10 cellular contexts compared by ENCODE assay signal in the genomic region with DNA sequence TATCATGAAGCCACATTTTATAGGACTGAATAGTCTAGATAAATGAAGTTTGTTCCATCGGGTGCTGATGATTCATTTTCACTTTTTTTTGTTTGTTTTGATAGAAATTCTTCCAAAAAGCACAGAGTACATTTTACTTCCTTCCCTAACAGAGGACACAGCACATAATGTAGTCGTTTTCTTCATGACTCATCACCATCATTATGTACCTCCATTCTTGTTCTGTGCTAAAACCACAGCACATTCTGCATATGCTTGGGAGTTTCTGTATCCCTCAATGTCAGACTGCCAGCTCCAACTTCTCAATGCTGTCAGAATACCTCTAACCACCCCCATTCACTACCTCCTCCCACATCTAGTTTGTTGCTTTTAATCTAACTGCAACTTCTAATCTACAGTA.
DNase-seq lines count a peak whose midpoint lies in the region; ATAC-seq, FAIRE-seq and TF ChIP-seq lines count a peak whose summit lies in the region.
"Had no signal": no experiment of that assay in that cellular context is flagged by ENCODE, and none has a peak within 500 bp of the region (broad histone marks: within the 10 kb centered on the region; RNA-seq: fewer than 3 reads in every experiment).

No MANE protein-coding gene starts in this region.

- peak; percentile 46 for FAIRE-seq in D721Med (lab: Jason Lieb, UNC)

- TF ChIP-seq CTCF in D721Med (IDR thresholded peaks at IDR 0.05; ENCODE audit: insufficient read depth, missing control alignments) (no peak), cardiac fibroblast (IDR thresholded peaks at IDR 0.05; ENCODE audit: low read depth, low read length) (no peak)

- no peak overlapping the region for H3K4me3 ChIP-seq in cardiac fibroblast (replicated peaks in 1 of 2; ENCODE audit: low read depth in 2 of 2, low read length in 2 of 2)
- H3K4me3 ChIP-seq: colonic mucosa had no signal

- DNase-seq in D721Med (ENCODE audit: insufficient read length, low spot score): no peak
- DNase-seq in NCI-H226: peak; percentile 56
- DNase-seq in cardiac fibroblast (ENCODE audit: low read depth in 2 of 2): peak; percentile 94 to 96
- peak; percentile 53 for DNase-seq in middle frontal gyrus (ENCODE audit: extremely low spot score, low spot score)
- DNase-seq in stimulated activated CD4-positive, alpha-beta T cell treated with anti-CD3 and anti-CD28 coated beads, Interleukin-12 subunit alpha, Interleukin-12 subunit beta, amount 100 ng/mL, for 4 hours: no peak
- no peak for DNase-seq in activated CD4-positive, CD25-positive, alpha-beta regulatory T cell (lab: John Stamatoyannopoulos, UW)
- DNase-seq in LoVo (ENCODE audit: low spot score): no peak
- DNase-seq: colonic mucosa, NCI-H2029 had no signal

- no peak for ATAC-seq in GM18870 (IDR thresholded peaks at IDR 0.05; ENCODE audit: unreplicated experiment)

Comparison
In these comparisons a context has a peak if more than half of its experiments do, and no peak if none do; other contexts are left out.
1. DNase-seq: peak in NCI-H226 (single experiment), cardiac fibroblast (2 of 2) and middle frontal gyrus (single experiment); none in D721Med (single experiment), stimulated activated CD4-positive, alpha-beta T cell treated with anti-CD3 and anti-CD28 coated beads, Interleukin-12 subunit alpha, Interleukin-12 subunit beta, amount 100 ng/mL, for 4 hours (single experiment), activated CD4-positive, CD25-positive, alpha-beta regulatory T cell (0 of 4) and LoVo (single experiment).